In the genomic region with DNA sequence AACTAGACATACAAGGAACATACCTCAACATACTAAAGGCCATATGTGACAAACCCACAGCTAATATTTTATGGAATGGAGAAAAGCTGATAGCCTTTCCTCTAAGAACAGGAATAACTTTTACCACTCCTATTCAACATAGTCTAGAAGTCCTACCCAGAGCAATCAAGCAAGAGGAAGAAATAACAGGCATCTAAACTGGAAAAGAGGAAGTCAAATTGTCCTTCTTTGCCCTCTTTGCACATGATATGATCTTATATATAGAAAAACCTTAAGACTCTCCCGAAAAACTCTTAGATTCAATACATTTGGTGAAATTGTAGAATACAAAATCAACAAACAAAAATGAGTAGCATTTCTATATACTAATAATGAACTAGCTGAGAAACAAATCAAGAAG, we compare ENCODE assay signal across 33 cellular contexts.
"Had no signal": no experiment of that assay in that cellular context is flagged by ENCODE, and none has a peak within 500 bp of the region (broad histone marks: within the 10 kb centered on the region; RNA-seq: fewer than 3 reads in every experiment).

No MANE protein-coding gene starts in this region.

- ATAC-seq: activated CD8-positive, alpha-beta T cell treated with anti-CD3 and anti-CD28 coated beads, Interleukin-2, amount 10 ng/mL, durations not matched to agents 7 days and 5 days; activated naive CD4-positive, alpha-beta T cell treated with anti-CD3 and anti-CD28 coated beads, Interleukin-2, amount 50 U/mL, for 72 hours; body of pancreas; PC-3 had no signal

- H3K4me3 Mint-ChIP-seq: activated CD4-positive, alpha-beta T cell treated with anti-CD3 and anti-CD28 coated beads, Interleukin-2, amount 10 ng/mL, durations not matched to agents 7 days and 5 days; activated CD8-positive, alpha-beta T cell treated with anti-CD3 and anti-CD28 coated beads, Interleukin-2, amount 10 ng/mL, durations not matched to agents 7 days and 5 days; activated T-cell treated with anti-CD3 and anti-CD28 coated beads, Interleukin-2, amount 50 U/mL, for 24 hours had no signal

- H3K27ac Mint-ChIP-seq: activated CD4-positive, alpha-beta T cell treated with anti-CD3 and anti-CD28 coated beads, Interleukin-2, amount 10 ng/mL, durations not matched to agents 7 days and 5 days; activated CD8-positive, alpha-beta T cell treated with anti-CD3 and anti-CD28 coated beads, Interleukin-2, amount 10 ng/mL, durations not matched to agents 7 days and 5 days; activated naive CD4-positive, alpha-beta T cell treated with anti-CD3 and anti-CD28 coated beads, Interleukin-2, amount 50 U/mL, for 72 hours; activated T-cell treated with anti-CD3 and anti-CD28 coated beads, Interleukin-2, amount 50 U/mL, for 24 hours; activated T-helper 2 cell treated with anti-CD3 and anti-CD28 coated beads, Interferon-gamma antibody, Interleukin-2, Interleukin-4, amounts not matched to agents 10 μg/mL and 5 μg/mL and 100 μg/mL, durations not matched to agents 14 hours and 24 hours and 36 hours had no signal

- H3K4me1 Mint-ChIP-seq: activated CD4-positive, alpha-beta T cell treated with anti-CD3 and anti-CD28 coated beads, Interleukin-2, amount 10 ng/mL, durations not matched to agents 7 days and 5 days had no signal

- DNase-seq: activated CD4-positive, alpha-beta T cell treated with anti-CD3 and anti-CD28 coated beads, Interleukin-2, amount 10 ng/mL, durations not matched to agents 7 days and 5 days; activated CD4-positive, alpha-beta T cell treated with anti-CD3 and anti-CD28 coated beads, Interleukin-2, amount 50 U/mL, for 48 hours; activated CD4-positive, CD25-positive, alpha-beta regulatory T cell; activated CD8-positive, alpha-beta T cell treated with anti-CD3 and anti-CD28 coated beads, Interleukin-2, amount 10 ng/mL, durations not matched to agents 7 days and 5 days; activated gamma-delta T cell; activated naive CD4-positive, alpha-beta T cell treated with Interleukin-2 at 50 U/mL for 16 hours; activated T-cell treated with anti-CD3 and anti-CD28 coated beads, Interleukin-2, amount 50 U/mL, for 24 hours; adrenal gland; body of pancreas; Karpas-422; MG63; NCI-H1048; NCI-H1105 treated with DMSO at 0.1 percent for 48 hours; NCI-H1436; NCI-H1694; NCI-H1930; NCI-H2081 treated with DMSO at 0.1 percent for 48 hours; NCI-H226; NCI-H446 treated with DMSO at 0.1 percent for 48 hours; NCI-H524; NCI-H69; PC-3; Peyer's patch; RPMI8226; SHP77 treated with DMSO at 0.1 percent for 48 hours; SK-N-SH; SW 1271; T-helper 1 cell; T-helper 2 cell; T-helper 9 cell; WERI-Rb-1 had no signal
